21 cellular contexts compared by ENCODE assay signal in genomic region chr1:5639323-5639722, GRCh38.
DNase-seq lines count a peak whose midpoint lies in the region; ATAC-seq, FAIRE-seq and TF ChIP-seq lines count a peak whose summit lies in the region.
"Had no signal": no experiment of that assay in that cellular context is flagged by ENCODE, and none has a peak within 500 bp of the region (broad histone marks: within the 10 kb centered on the region; RNA-seq: fewer than 3 reads in every experiment).

No MANE protein-coding gene starts in this region.

- H3K9ac ChIP-seq in HepG2 (ENCODE audit: insufficient read depth, low read depth, low read length), result no peak overlapping the region

- H3K36me3 Mint-ChIP-seq in natural killer cell, result no peaks in the 10 kb centered on the region
- H3K36me3 Mint-ChIP-seq: CD14-positive monocyte; CD4-positive, alpha-beta memory T cell; IgD-negative memory B cell had no signal

- 0% methylated on average over 4 of the region's 4 CpGs for WGBS in HepG2 (ENCODE audit: low lambda C conversion rate)
- 24% methylated on average over 3 of the region's 4 CpGs for WGBS in right lobe of liver (ENCODE audit: insufficient coverage, low coverage, low lambda C conversion rate, missing lambda C conversion rate)

- no peaks in the 10 kb centered on the region for H3K79me2 ChIP-seq in HepG2 (ENCODE audit: insufficient read depth, low read length)

- no peak for FAIRE-seq in HepG2 (lab: Jason Lieb, UNC)
- FAIRE-seq: A204.1, H54, HTR-8/SVneo had no signal

- H3K27ac ChIP-seq in HepG2 (ENCODE audit: extremely low read length, insufficient read depth, low read length), result no peak overlapping the region
- no peak overlapping the region for H3K27ac ChIP-seq in right lobe of liver
- no peak overlapping the region for H3K27ac ChIP-seq in coronary artery

- in situ Hi-C loops in HepG2 (cut with HindIII; ENCODE audit: extremely low pct_ligation_motif_present, low pct_unique_long_range_greater_than_20kb), result loop anchor here (5.0 kb wide), 1 partner anchor 333 kb away; no protein-coding TSS in a partner anchor

- H4K20me1 ChIP-seq in HepG2 (ENCODE audit: insufficient read depth, low read length), result no peaks in the 10 kb centered on the region

- H3K4me1 ChIP-seq in HepG2 (ENCODE audit: insufficient read depth, low read length) (no peaks in the 10 kb centered on the region), right lobe of liver (no peaks in the 10 kb centered on the region)
- H3K4me1 ChIP-seq: BE2C had no signal

- H2AFZ ChIP-seq in HepG2 (ENCODE audit: low read length), result no peak overlapping the region
- H2AFZ ChIP-seq: GM23338 had no signal

- peaks cover 17 to 23% of the 10 kb centered on the region in 2 donors for H3K27me3 Mint-ChIP-seq in natural killer cell (ENCODE audit: low read depth in 2 of 2)

- H3K9me3 ChIP-seq in HepG2 (ENCODE audit: low read length) (no peaks in the 10 kb centered on the region), right lobe of liver (no peaks in the 10 kb centered on the region)
- H3K9me3 ChIP-seq: BE2C had no signal

- DNase-seq in HepG2 (ENCODE audit: low spot score) (no peak), right lobe of liver (no peak), coronary artery (ENCODE audit: low spot score) (peak; percentile 41), sciatic nerve (ENCODE audit: low spot score) (peak; percentile 32), T1000 (lab: John Stamatoyannopoulos, UW) (no peak), natural killer cell (no peak), putamen (ENCODE audit: low spot score) (no peak)
- DNase-seq: ACHN; BE2C; Calu3; CD4-positive, alpha-beta memory T cell; DMS79 treated with DMSO at 0.1 percent for 48 hours; GF-D8; HFFc6 had no signal

- H3K4me2 ChIP-seq in HepG2 (ENCODE audit: low read depth, low read length), result no peak overlapping the region
- H3K4me2 ChIP-seq: GM23338 had no signal

- TF ChIP-seq POLR2A in HepG2 (IDR thresholded peaks at IDR 0.05; ENCODE audit: insufficient read depth in 1 of 2, low read depth in 2 of 2, low read length in 2 of 2), result no peak
- no peak for TF ChIP-seq POLR2A in right lobe of liver (IDR thresholded peaks at IDR 0.05)

- POLR2A ChIA-PET in HepG2 (lab: Yijun Ruan, JAX), result no interaction called here

- H3K36me3 ChIP-seq in HepG2 (replicated peaks in 1 of 2; ENCODE audit: control insufficient read depth in 1 of 2, insufficient read depth in 2 of 2, low read length in 2 of 2) (no peaks in the 10 kb centered on the region), right lobe of liver (no peaks in the 10 kb centered on the region)
- H3K36me3 ChIP-seq: BE2C had no signal

- no TSS peak for BruUV-seq in HepG2 (replicated peaks; lab: Mats Ljungman, UMichigan)

- H3K4me3 ChIP-seq in HepG2 (replicated peaks in 1 of 3; ENCODE audit: insufficient read depth in 1 of 3, low read depth in 2 of 3, low read length in 3 of 3) (no peak overlapping the region), right lobe of liver (no peak overlapping the region), coronary artery (no peak overlapping the region)
- H3K4me3 ChIP-seq: GM23338 had no signal

- H3K4me1 Mint-ChIP-seq in natural killer cell, result no peaks in the 10 kb centered on the region
- H3K4me1 Mint-ChIP-seq: CD14-positive monocyte, IgD-negative memory B cell had no signal

- ATAC-seq in HepG2, result no peak
- no peak for ATAC-seq in right lobe of liver
- no peak for ATAC-seq in sciatic nerve
- ATAC-seq in natural killer cell, result no peak
- ATAC-seq: GM23338, HCT116 had no signal

- TF ChIP-seq RAD21 in HepG2 (CRISPR knock-in tag; IDR thresholded peaks at IDR 0.05), result no peak

- CTCF ChIA-PET in HepG2 (lab: Yijun Ruan, JAX; ENCODE audit: low intra/inter-chr PET ratio, low total read pairs), result no interaction called here

- TF ChIP-seq EP300 in HepG2 (IDR thresholded peaks at IDR 0.05; ENCODE audit: low read depth in 2 of 2, low read length in 2 of 2), result no peak
- TF ChIP-seq EP300 in HepG2 (CRISPR knock-in tag; IDR thresholded peaks at IDR 0.05; ENCODE audit: borderline replicate concordance), result no peak

- peaks cover 0 to 11% of the 10 kb centered on the region in 2 experiments; a peak in 2 of 5 replicates for H3K27me3 ChIP-seq in HepG2 (ENCODE audit: control insufficient read depth in 1 of 2, insufficient read depth in 2 of 2, low read length in 2 of 2)
- no peaks in the 10 kb centered on the region for H3K27me3 ChIP-seq in right lobe of liver
- H3K27me3 ChIP-seq: BE2C had no signal

- TF ChIP-seq CTCF in HepG2 (CRISPR knock-in tag; IDR thresholded peaks at IDR 0.05), result no peak
- TF ChIP-seq CTCF in right lobe of liver (IDR thresholded peaks at IDR 0.05), result no peak
- no peak for TF ChIP-seq CTCF in coronary artery (IDR thresholded peaks at IDR 0.05)
- no peak for TF ChIP-seq CTCF in natural killer cell (IDR thresholded peaks at IDR 0.05)

- H3K4me3 Mint-ChIP-seq in natural killer cell, result no peak overlapping the region
- H3K4me3 Mint-ChIP-seq: CD14-positive monocyte; CD4-positive, alpha-beta memory T cell; GM23338; HFFc6; IgD-negative memory B cell had no signal

- intact Hi-C loops in HepG2 (cut with micrococcal nuclease; ENCODE audit: unreplicated experiment) (loop anchor here (5.0 to 10.0 kb wide), 2 partner anchors 108 to 335 kb away; no protein-coding TSS in a partner anchor), right lobe of liver (cut with DNase I) (no loop called here), sciatic nerve (cut with DNase I) (no loop called here), natural killer cell (cut with micrococcal nuclease) (no loop called here)

- H3K9me3 Mint-ChIP-seq in natural killer cell, result peaks cover 0 to 3% of the 10 kb centered on the region in 2 donors

- H3K27ac Mint-ChIP-seq in natural killer cell, result no peak overlapping the region
- H3K27ac Mint-ChIP-seq: CD4-positive, alpha-beta memory T cell; GM23338; HFFc6; IgD-negative memory B cell had no signal

TF ChIP-seq in HepG2, 621 proteins besides CTCF, POLR2A, EP300 and RAD21:
- no peak for TF ChIP-seq ZNF841 (CRISPR knock-in tag; IDR thresholded peaks at IDR 0.05; ENCODE audit: borderline replicate concordance)
- TF ChIP-seq MNT (IDR thresholded peaks at IDR 0.05), result 0 out of 2 replicates have a peak, but pooled peaks have one; percentile 26
- no peak for TF ChIP-seq GABPA (IDR thresholded peaks at IDR 0.05; ENCODE audit: low read depth, low read length)
- TF ChIP-seq GABPA (CRISPR knock-in tag; IDR thresholded peaks at IDR 0.05; ENCODE audit: low read depth), result no peak

Comparison
In these comparisons a context has a peak if more than half of its experiments do, and no peak if none do; other contexts are left out.
1. DNase-seq: peak in coronary artery (single experiment) and sciatic nerve (single experiment); none in HepG2 (single experiment), right lobe of liver (0 of 3), T1000 (single experiment), natural killer cell (single experiment) and putamen (single experiment).